In genomic region chr5:74641778-74642542, GRCh38 we compare ENCODE assay signal across 8 cellular contexts. TPM values are rescaled to one million over a fixed set of nuclear protein-coding genes. Genes with fewer than 3 reads are reported as not detected.
A peak's percentile ranks its signal among the peaks of the same experiment; 100 is the strongest.
DNase-seq lines count a peak whose midpoint lies in the region; ATAC-seq, FAIRE-seq and TF ChIP-seq lines count a peak whose summit lies in the region.

No MANE protein-coding gene starts in this region.

- no peaks in the 10 kb centered on the region for H3K9me2 ChIP-seq in DOHH2 (replicated peaks; ENCODE audit: control insufficient read depth, low read length)

- H3K9ac ChIP-seq in subcutaneous abdominal adipose tissue (ENCODE audit: low read length in 5 of 5) = peak overlapping the region in 3 of 5 donors; percentile 28 to 60 (median 60)

- no peaks in the 10 kb centered on the region for H3K9me3 Mint-ChIP-seq in T-helper 1 cell treated with Interleukin-12 subunit alpha and Interleukin-12 subunit beta and Interleukin-4 antibody, amounts not matched to agents 30 μg/mL and 1 μg/mL, for 36 hours

- peak; percentile 19 for TF ChIP-seq CTCF in DOHH2 (IDR thresholded peaks at IDR 0.05; ENCODE audit: low read depth, low read length, poor library complexity, severe bottlenecking)

- TF ChIP-seq POLR2A in GM12892 (IDR thresholded peaks at IDR 0.05; ENCODE audit: low read depth, low read length) = no peak

- H3K27me3 Mint-ChIP-seq in T-helper 1 cell treated with Interleukin-12 subunit alpha and Interleukin-12 subunit beta and Interleukin-4 antibody, amounts not matched to agents 30 μg/mL and 1 μg/mL, for 36 hours (ENCODE audit: low read depth) = peaks cover 66% of the 10 kb centered on the region

- no peak for FAIRE-seq in GM12892 (lab: Jason Lieb, UNC)

- no peak for ATAC-seq in GM19351 (IDR thresholded peaks at IDR 0.05; ENCODE audit: unreplicated experiment)

- H3K9me3 ChIP-seq in DOHH2 (ENCODE audit: control insufficient read depth, insufficient read depth, low read length) (no peaks in the 10 kb centered on the region), subcutaneous abdominal adipose tissue (ENCODE audit: control insufficient read depth in 5 of 5, low read length in 5 of 5) (no peaks in the 10 kb centered on the region)

- H3K36me3 Mint-ChIP-seq in T-helper 1 cell treated with Interleukin-12 subunit alpha and Interleukin-12 subunit beta and Interleukin-4 antibody, amounts not matched to agents 30 μg/mL and 1 μg/mL, for 36 hours (ENCODE audit: low read depth) = no peaks in the 10 kb centered on the region

- peaks cover 48% of the 10 kb centered on the region for H3K27me3 ChIP-seq in DOHH2 (ENCODE audit: control insufficient read depth, low read length)
- H3K27me3 ChIP-seq in subcutaneous abdominal adipose tissue (ENCODE audit: control insufficient read depth in 5 of 5, insufficient read depth in 4 of 5, low read length in 5 of 5) = no peaks in the 10 kb centered on the region

- H3K36me3 ChIP-seq in DOHH2 (ENCODE audit: control insufficient read depth, low read length) (no peaks in the 10 kb centered on the region), subcutaneous abdominal adipose tissue (ENCODE audit: control insufficient read depth in 5 of 5, insufficient read depth in 5 of 5, low read length in 5 of 5) (no peaks in the 10 kb centered on the region)

- peak overlapping the region; percentile 90 for H3K4me2 ChIP-seq in DOHH2 (ENCODE audit: low read length)

- H3K79me2 ChIP-seq in DOHH2 (ENCODE audit: control insufficient read depth, low read length) = no peaks in the 10 kb centered on the region

- H3K4me1 Mint-ChIP-seq in T-helper 1 cell treated with Interleukin-12 subunit alpha and Interleukin-12 subunit beta and Interleukin-4 antibody, amounts not matched to agents 30 μg/mL and 1 μg/mL, for 36 hours (ENCODE audit: low read depth) = peaks cover 27% of the 10 kb centered on the region

- DNase-seq in Kasumi-1 (lab: John Stamatoyannopoulos, UW) (peak; percentile 91 to 95), ecto neural progenitor cell (ENCODE audit: low spot score) (peak; percentile 62), lung microvascular endothelial cell (ENCODE audit: low read depth in 2 of 2) (peak; percentile 74 to 86), GM12892 (ENCODE audit: insufficient read length) (no peak)

- peaks cover 28% of the 10 kb centered on the region for H3K4me1 ChIP-seq in DOHH2 (ENCODE audit: control insufficient read depth, low read length)
- H3K4me1 ChIP-seq in subcutaneous abdominal adipose tissue (ENCODE audit: control insufficient read depth in 5 of 5, insufficient read depth in 5 of 5, low read length in 5 of 5) = peaks cover 7 to 62% (median 57%) of the 10 kb centered on the region in 5 donors

- peak overlapping the region; percentile 83 for H3K4me3 Mint-ChIP-seq in T-helper 1 cell treated with Interleukin-12 subunit alpha and Interleukin-12 subunit beta and Interleukin-4 antibody, amounts not matched to agents 30 μg/mL and 1 μg/mL, for 36 hours

- H3F3A ChIP-seq in DOHH2 (ENCODE audit: control insufficient read depth, insufficient read depth) = peaks cover 6% of the 10 kb centered on the region; the same call in 1 of the 2 replicates

- 0 out of 2 replicates have a peak, but pooled peaks cover 5% of the 10 kb centered on the region for H4K20me1 ChIP-seq in DOHH2 (ENCODE audit: control insufficient read depth, insufficient read depth, low read depth, low read length)

- peak overlapping the region; percentile 23 for H3K27ac Mint-ChIP-seq in T-helper 1 cell treated with Interleukin-12 subunit alpha and Interleukin-12 subunit beta and Interleukin-4 antibody, amounts not matched to agents 30 μg/mL and 1 μg/mL, for 36 hours

- H3K4me3 ChIP-seq in DOHH2 (ENCODE audit: low read length) (peak overlapping the region; percentile 76), subcutaneous abdominal adipose tissue (ENCODE audit: low read depth in 1 of 5, low read length in 5 of 5) (peak overlapping the region; percentile 77 to 93 (median 87))

- H3K27ac ChIP-seq in DOHH2 (ENCODE audit: low read depth, low read length) (no peak overlapping the region), subcutaneous abdominal adipose tissue (ENCODE audit: low read depth, low read length) (peak overlapping the region; percentile 78)

RNA-seq across cellular contexts. Expression of gene ENC1, which starts 1.4 kb away (rescaled TPM):
- 11.1 and 29.9 TPM in 2 replicates for total RNA-seq in lung microvascular endothelial cell
- 2.4 TPM for polyA plus RNA-seq in GM12892 (2012; ENCODE audit: missing spikeins)

RNA-seq across cellular contexts. Expression of gene HEXB, which starts 43.1 kb away (rescaled TPM):
- total RNA-seq in lung microvascular endothelial cell = 102 and 112 TPM in 2 replicates
- 50.9 TPM for polyA plus RNA-seq in GM12892 (2012; ENCODE audit: missing spikeins)
